25 cellular contexts compared by ENCODE assay signal in genomic region chr1:241730031-241730430, GRCh38.
"Had no signal": no experiment of that assay in that cellular context is flagged by ENCODE, and none has a peak within 500 bp of the region (broad histone marks: within the 10 kb centered on the region; RNA-seq: fewer than 3 reads in every experiment).

No MANE protein-coding gene starts in this region.

- H3K27me3 ChIP-seq: breast epithelium, Peyer's patch had no signal

- H3K36me3 Mint-ChIP-seq: activated naive CD4-positive, alpha-beta T cell treated with anti-CD3 and anti-CD28 coated beads, Interleukin-2, amount 10 ng/mL, durations not matched to agents 7 days and 5 days; activated naive CD8-positive, alpha-beta T cell treated with anti-CD3 and anti-CD28 coated beads for 36 hours; T-cell had no signal

- H3K9ac ChIP-seq: KMS-11 had no signal

- H3K9me3 ChIP-seq: breast epithelium, Peyer's patch had no signal

- H3K27ac Mint-ChIP-seq: activated CD4-positive, alpha-beta memory T cell treated with anti-CD3 and anti-CD28 coated beads, Interleukin-2, amount 10 ng/mL, durations not matched to agents 7 days and 5 days; activated CD4-positive, alpha-beta T cell treated with anti-CD3 and anti-CD28 coated beads for 36 hours; activated naive CD4-positive, alpha-beta T cell treated with anti-CD3 and anti-CD28 coated beads, Interleukin-2, amount 10 ng/mL, durations not matched to agents 7 days and 5 days; activated naive CD8-positive, alpha-beta T cell treated with anti-CD3 and anti-CD28 coated beads for 36 hours; activated T-helper 17 cell treated with anti-CD3 and anti-CD28 coated beads, Interleukin-2, amount 50 U/mL, for 72 hours; T-cell had no signal

- H3K9me3 Mint-ChIP-seq: activated CD4-positive, alpha-beta memory T cell treated with anti-CD3 and anti-CD28 coated beads, Interleukin-2, amount 10 ng/mL, durations not matched to agents 7 days and 5 days; activated naive CD4-positive, alpha-beta T cell treated with anti-CD3 and anti-CD28 coated beads, Interleukin-2, amount 10 ng/mL, durations not matched to agents 7 days and 5 days; activated naive CD8-positive, alpha-beta T cell treated with anti-CD3 and anti-CD28 coated beads for 36 hours; T-cell had no signal

- H3K27ac ChIP-seq: breast epithelium, KMS-11, Peyer's patch, VCaP had no signal

- H3K27me3 Mint-ChIP-seq: activated naive CD8-positive, alpha-beta T cell treated with anti-CD3 and anti-CD28 coated beads for 36 hours had no signal

- DNase-seq: activated CD4-positive, alpha-beta memory T cell treated with anti-CD3 and anti-CD28 coated beads, Interleukin-2, amount 10 ng/mL, durations not matched to agents 7 days and 5 days; activated CD4-positive, alpha-beta T cell treated with anti-CD3 and anti-CD28 coated beads for 36 hours; activated CD4-positive, alpha-beta T cell treated with anti-CD3 and anti-CD28 coated beads, Interleukin-2, amount 50 U/mL, for 1 hour; activated gamma-delta T cell; activated naive CD4-positive, alpha-beta T cell treated with anti-CD3 and anti-CD28 coated beads, Interleukin-2, amount 10 ng/mL, durations not matched to agents 7 days and 5 days; activated naive CD8-positive, alpha-beta T cell treated with anti-CD3 and anti-CD28 coated beads for 36 hours; activated T-cell treated with anti-CD3 and anti-CD28 coated beads for 4 hours; activated T-cell treated with anti-CD3 and anti-CD28 coated beads, Interleukin-2, amount 50 U/mL, for 48 hours; anterior cingulate cortex; central memory CD4-positive, alpha-beta T cell; NCI-H1092; NCI-H1417; NCI-H1930; NCI-H345; NCI-H510A; NCI-H526 treated with DMSO at 0.1 percent for 48 hours; NCI-H82; OCI-M1; Peyer's patch; SHP77 treated with DMSO at 0.1 percent for 48 hours; T-cell had no signal

- H3K4me3 Mint-ChIP-seq: activated CD4-positive, alpha-beta memory T cell treated with anti-CD3 and anti-CD28 coated beads, Interleukin-2, amount 10 ng/mL, durations not matched to agents 7 days and 5 days; activated CD4-positive, alpha-beta T cell treated with anti-CD3 and anti-CD28 coated beads for 36 hours; activated naive CD4-positive, alpha-beta T cell treated with anti-CD3 and anti-CD28 coated beads, Interleukin-2, amount 10 ng/mL, durations not matched to agents 7 days and 5 days; activated naive CD8-positive, alpha-beta T cell treated with anti-CD3 and anti-CD28 coated beads for 36 hours; activated T-helper 17 cell treated with anti-CD3 and anti-CD28 coated beads, Interleukin-2, amount 50 U/mL, for 72 hours; T-cell had no signal

- ATAC-seq: activated CD4-positive, alpha-beta T cell treated with anti-CD3 and anti-CD28 coated beads for 36 hours; activated T-helper 17 cell treated with anti-CD3 and anti-CD28 coated beads, Interleukin-2, amount 50 U/mL, for 72 hours; T-cell had no signal

- H3K4me1 Mint-ChIP-seq: activated CD4-positive, alpha-beta memory T cell treated with anti-CD3 and anti-CD28 coated beads, Interleukin-2, amount 10 ng/mL, durations not matched to agents 7 days and 5 days; activated CD4-positive, alpha-beta T cell treated with anti-CD3 and anti-CD28 coated beads for 36 hours; activated naive CD4-positive, alpha-beta T cell treated with anti-CD3 and anti-CD28 coated beads, Interleukin-2, amount 10 ng/mL, durations not matched to agents 7 days and 5 days; activated T-helper 17 cell treated with anti-CD3 and anti-CD28 coated beads, Interleukin-2, amount 50 U/mL, for 72 hours had no signal

- H3K4me2 ChIP-seq: KMS-11 had no signal

- H3K4me3 ChIP-seq: breast epithelium, Peyer's patch had no signal

- H3K4me1 ChIP-seq: breast epithelium, Peyer's patch had no signal

- H3K36me3 ChIP-seq: breast epithelium, Peyer's patch had no signal
